Comparison of ENCODE assay signal across 7 cellular contexts in the genomic region with DNA sequence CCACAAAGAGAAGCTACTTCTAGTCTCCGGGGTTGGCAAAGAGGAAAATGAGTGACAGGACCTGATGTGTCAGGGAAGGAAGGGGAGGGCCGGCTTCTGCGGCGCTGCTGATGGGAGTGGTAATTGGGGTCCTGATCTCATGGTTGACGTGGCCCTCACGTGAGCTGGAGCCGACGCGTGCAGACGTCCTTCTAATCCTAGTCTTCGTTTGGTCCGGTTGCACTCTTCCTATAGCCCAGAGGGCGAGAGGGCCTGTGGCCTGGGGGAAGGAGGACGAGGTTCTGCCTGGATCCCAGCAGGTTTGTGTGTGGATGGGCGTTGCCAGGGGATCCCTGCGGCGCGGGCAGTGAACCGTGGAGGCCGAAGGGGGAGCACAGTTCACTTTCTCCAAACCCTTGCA. TPM values are rescaled to one million over a fixed set of nuclear protein-coding genes. Genes with fewer than 3 reads are reported as not detected.
DNase-seq lines count a peak whose midpoint lies in the region; ATAC-seq, FAIRE-seq and TF ChIP-seq lines count a peak whose summit lies in the region.

A gene (plus strand): TSS at position 186 of the 400 bp plus-strand sequence. CDS start 2,384 bp downstream, outside the sequence.

- no peak for TF ChIP-seq CTCF in ascending aorta (IDR thresholded peaks at IDR 0.05)

- H3K9me3 ChIP-seq in GM23248 (ENCODE audit: low read depth) (no peaks in the 10 kb centered on the region), ascending aorta (no peaks in the 10 kb centered on the region)

- intact Hi-C loops in ascending aorta (cut with DNase I), result loop anchor here (2.0 to 5.0 kb wide), 2 partner anchors 142 to 577 kb away; a partner anchor contains a TSS
- intact Hi-C loops in left cardiac atrium (cut with DNase I), result no loop called here

- H3K4me3 ChIP-seq in GM23248 (peak within 1 kb of the TSS; percentile 84), ascending aorta (peak within 1 kb of the TSS; percentile 35 to 78)

- H3K9me2 ChIP-seq in GM23248 (ENCODE audit: insufficient read depth), result no peaks in the 10 kb centered on the region

- H3F3A ChIP-seq in GM23248 (ENCODE audit: insufficient read depth), result peaks cover 3% of the 10 kb centered on the region; the same call in 1 of the 2 replicates

- peaks cover 4% of the 10 kb centered on the region; the same call in 1 of the 2 replicates for H3K79me2 ChIP-seq in GM23248 (ENCODE audit: insufficient read depth)

- ATAC-seq in left cardiac atrium, result peak; percentile 94 to 98

- peak within 1 kb of the TSS; percentile 92 for H2AFZ ChIP-seq in GM23248

- H3K4me1 ChIP-seq in GM23248 (ENCODE audit: insufficient read depth) (peaks cover 5% of the 10 kb centered on the region; the same call in 1 of the 2 replicates), ascending aorta (no peaks in the 10 kb centered on the region)

- H3K36me3 ChIP-seq in GM23248 (ENCODE audit: low read depth) (no peaks in the 10 kb centered on the region), ascending aorta (peaks cover 0 to 7% of the 10 kb centered on the region in 2 donors)

- H3K27me3 ChIP-seq in GM23248 (replicated peaks; ENCODE audit: insufficient read depth) (no peaks in the 10 kb centered on the region), ascending aorta (no peaks in the 10 kb centered on the region)

- H3K27ac ChIP-seq in GM23248 (peak within 1 kb of the TSS; percentile 87), ascending aorta (peak within 1 kb of the TSS; percentile 85 to 93)

- no peak for FAIRE-seq in urothelium cell line (lab: Jason Lieb, UNC)

- H4K20me1 ChIP-seq in GM23248 (ENCODE audit: insufficient read depth), result no peaks in the 10 kb centered on the region

- peak within 1 kb of the TSS; percentile 96 for H3K9ac ChIP-seq in GM23248

- WGBS in GM23248 (ENCODE audit: low coverage in 1 of 2, low lambda C conversion rate in 2 of 2, missing lambda C conversion rate in 2 of 2), 2 experiments, result 2% methylated on average over 12 to 20 of the region's 20 CpGs

- peak within 1 kb of the TSS; percentile 78 for H3K4me2 ChIP-seq in GM23248 (ENCODE audit: unreplicated experiment)

- peak; percentile 84 for DNase-seq in GM23248
- DNase-seq in NCI-H69 (lab: John Stamatoyannopoulos, UW), result peak; percentile 62
- peak; percentile 62 to 87 for DNase-seq in ascending aorta (ENCODE audit: low spot score in 2 of 2)
- peak; percentile 82 for DNase-seq in left cardiac atrium
- peak; percentile 44 for DNase-seq in occipital lobe (lab: John Stamatoyannopoulos, UW)
- peak; percentile 64 for DNase-seq in urothelium cell line (ENCODE audit: low spot score)
- DNase-seq in GDM1 (lab: John Stamatoyannopoulos, UW), result no peak

- in situ Hi-C loops in GM23248 (cut with MboI), result loop anchor here (25.0 kb wide), 1 partner anchor 112 kb away; a partner anchor contains a TSS

RNA-seq across cellular contexts. Expression of the gene that starts here (rescaled TPM):
- total RNA-seq in GM23248 (2014; rRNA removed; shearing (Covaris generic)), result 29.0 and 30.0 TPM in 2 replicates
- polyA plus RNA-seq in GM23248 (2016; fragmentation: Nextera tagmentation; extraction: Ambion mirVana), result 27.5 and 29.8 TPM in 2 replicates
- total RNA-seq in ascending aorta (9.2 TPM), left cardiac atrium (10 to 100 TPM; 29.3 to 31.8 TPM), occipital lobe (118 TPM)
